1 cellular context compared by ENCODE assay signal in genomic region chr1:46425740-46426139, GRCh38.
TF ChIP-seq lines count a peak whose summit lies in the region.

No MANE protein-coding gene starts in this region.

TF ChIP-seq in K562, 482 proteins besides CTCF, POLR2A, EP300 and RAD21:
- TF ChIP-seq C11orf30 (IDR thresholded peaks at IDR 0.05; ENCODE audit: low read depth) = peak; percentile 37; the same call in 1 of the 2 replicates
- TF ChIP-seq HLTF (IDR thresholded peaks at IDR 0.05) = no peak
- TF ChIP-seq ZNF316 (IDR thresholded peaks at IDR 0.05) = 0 out of 2 replicates have a peak, but pooled peaks have one; percentile 29
- TF ChIP-seq DNMT1 (IDR thresholded peaks at IDR 0.05) = no peak
